In genomic region chr19:56270676-56271075, GRCh38 we compare ENCODE assay signal across 25 cellular contexts. TPM values are rescaled to one million over a fixed set of nuclear protein-coding genes. Genes with fewer than 3 reads are reported as not detected.
A peak's percentile ranks its signal among the peaks of the same experiment; 100 is the strongest.
DNase-seq lines count a peak whose midpoint lies in the region; ATAC-seq and TF ChIP-seq lines count a peak whose summit lies in the region.
"Had no signal": no experiment of that assay in that cellular context is flagged by ENCODE, and none has a peak within 500 bp of the region (broad histone marks: within the 10 kb centered on the region; RNA-seq: fewer than 3 reads in every experiment).

No MANE protein-coding gene starts in this region.

- TF ChIP-seq CTCF in brain (conservative IDR thresholded peaks at IDR 0.05): no peak
- no peak for TF ChIP-seq CTCF in H9 (conservative IDR thresholded peaks at IDR 0.05)

- H3K9me3 Mint-ChIP-seq in brain (no peaks in the 10 kb centered on the region), H9 (peaks cover 0 to 35% of the 10 kb centered on the region in 2 experiments; a peak in 2 of 5 replicates)
- H3K9me3 Mint-ChIP-seq: activated naive CD4-positive, alpha-beta T cell treated with anti-CD3 and anti-CD28 coated beads for 36 hours; endodermal cell; nephron had no signal

- H3K36me3 Mint-ChIP-seq in brain: peaks cover 5% of the 10 kb centered on the region
- H3K36me3 Mint-ChIP-seq in H9 (ENCODE audit: insufficient read depth in 1 of 3, low read depth in 3 of 3): no peaks in the 10 kb centered on the region

- no peak overlapping the region for H3K56ac ChIP-seq in H9 (ENCODE audit: insufficient read length, low read depth, low read length)

- peak; percentile 83 for DNase-seq in KBM-7
- DNase-seq in RPMI7951 (ENCODE audit: low read depth): peak; percentile 46
- no peak for DNase-seq in H9
- DNase-seq in NCI-H446 (lab: John Stamatoyannopoulos, UW): no peak
- DNase-seq in stimulated activated naive CD8-positive, alpha-beta T cell treated with anti-CD3 and anti-CD28 coated beads, Interleukin-15, Interleukin-2, amounts not matched to agents 100 U/mL and 50 U/mL, for 24 hours: no peak
- DNase-seq in NCI-H524 treated with DMSO at 0.1 percent for 48 hours (lab: John Stamatoyannopoulos, UW): no peak
- DNase-seq: activated CD4-positive, alpha-beta T cell treated with anti-CD3 and anti-CD28 coated beads, Interleukin-2, amount 50 U/mL, for 4 hours; activated naive CD4-positive, alpha-beta T cell treated with anti-CD3 and anti-CD28 coated beads for 36 hours; aorta; endodermal cell; GDM1; heart left ventricle; NCI-H2029 treated with DMSO at 0.1 percent for 48 hours; NCI-H510A; stimulated activated CD8-positive, alpha-beta memory T cell treated with anti-CD3 and anti-CD28 coated beads, Interleukin-4, amount 100 ng/mL, for 48 hours; uterus had no signal

- no peak overlapping the region for H4K5ac ChIP-seq in H9 (ENCODE audit: insufficient read length, low read depth, low read length)

- H3K9ac ChIP-seq in H9 (ENCODE audit: extremely low read depth, insufficient read length, low read length): no peak overlapping the region

- H4K91ac ChIP-seq in H9 (ENCODE audit: insufficient read length, low read depth, low read length): no peak overlapping the region

- no peak overlapping the region for H2BK12ac ChIP-seq in H9 (ENCODE audit: insufficient read length, low read depth, low read length)

- H4K8ac ChIP-seq in H9 (replicated peaks; ENCODE audit: insufficient read length, low read depth, low read length): no peak overlapping the region

- H3K4me2 ChIP-seq in H9 (ENCODE audit: insufficient read depth, insufficient read length, low read length): no peak overlapping the region
- H3K4me2 ChIP-seq: smooth muscle cell had no signal

- no peak overlapping the region for H3K27ac ChIP-seq in H9 (ENCODE audit: insufficient read length, low read depth, low read length)
- H3K27ac ChIP-seq: heart left ventricle, prostate gland, SK-N-MC, uterus had no signal

- no peak for ATAC-seq in stimulated activated naive CD8-positive, alpha-beta T cell treated with anti-CD3 and anti-CD28 coated beads, Interleukin-15, Interleukin-2, amounts not matched to agents 100 U/mL and 50 U/mL, for 24 hours
- ATAC-seq: GM12878, heart left ventricle had no signal

- no peak overlapping the region for H3K14ac ChIP-seq in H9 (ENCODE audit: insufficient read depth, low read length)

- in situ Hi-C loops in KBM-7 (cut with MboI; ENCODE audit: low pct_unique_long_range_greater_than_20kb, low sequenced_read_pairs): no loop called here

- H2BK15ac ChIP-seq in H9 (ENCODE audit: low read depth, low read length): no peak overlapping the region

- no peak overlapping the region for H3K4ac ChIP-seq in H9 (ENCODE audit: low read depth, low read length)

- no peaks in the 10 kb centered on the region for H3K9me3 ChIP-seq in H9 (ENCODE audit: control insufficient read depth, low read depth, low read length)
- H3K9me3 ChIP-seq: heart left ventricle, prostate gland, uterus had no signal

- H3T11ph ChIP-seq in H9 (ENCODE audit: low read length): no peak overlapping the region

- peak overlapping the region in 3 of 5 experiments; percentile 29 to 69 (median 62) for H3K27ac Mint-ChIP-seq in brain
- H3K27ac Mint-ChIP-seq in H9: no peak overlapping the region
- H3K27ac Mint-ChIP-seq: activated naive CD4-positive, alpha-beta T cell treated with anti-CD3 and anti-CD28 coated beads for 36 hours; endodermal cell had no signal

- H3K4me1 Mint-ChIP-seq in brain (peaks cover 22% of the 10 kb centered on the region), H9 (no peaks in the 10 kb centered on the region)

- H3K18ac ChIP-seq in H9 (ENCODE audit: insufficient read length, low read depth, low read length): no peak overlapping the region

- H3K4me3 Mint-ChIP-seq in brain: peak overlapping the region in 1 of 5 experiments; percentile 19
- no peak overlapping the region for H3K4me3 Mint-ChIP-seq in H9
- H3K4me3 Mint-ChIP-seq: activated naive CD4-positive, alpha-beta T cell treated with anti-CD3 and anti-CD28 coated beads for 36 hours; endodermal cell; nephron had no signal

- no peak overlapping the region for H2AFZ ChIP-seq in H9 (ENCODE audit: low read length)

- H2BK120ac ChIP-seq in H9 (ENCODE audit: low read depth, low read length, poor library complexity, severe bottlenecking): no peak overlapping the region

- H3K79me2 ChIP-seq in H9 (ENCODE audit: insufficient read depth, low read length): no peaks in the 10 kb centered on the region; the same call in 1 of the 2 replicates

- H3K27me3 Mint-ChIP-seq in brain: peaks cover 7% of the 10 kb centered on the region
- no peaks in the 10 kb centered on the region; the same call in none of the 2 replicates for H3K27me3 Mint-ChIP-seq in H9 (ENCODE audit: low read depth)

- H2BK20ac ChIP-seq in H9 (ENCODE audit: low read depth, low read length, poor library complexity, severe bottlenecking): no peak overlapping the region

- no CpG with 5 or more reads among the region's 3 CpGs for WGBS in H9 (ENCODE audit: extremely low coverage, insufficient read length, low lambda C conversion rate)

- no peaks in the 10 kb centered on the region for H3K27me3 ChIP-seq in H9 (ENCODE audit: insufficient read depth, low read length)
- H3K27me3 ChIP-seq: heart left ventricle, uterus had no signal

- no peak overlapping the region for H2BK5ac ChIP-seq in H9 (ENCODE audit: insufficient read length, low read length)

- no peaks in the 10 kb centered on the region for H3K4me1 ChIP-seq in H9 (ENCODE audit: insufficient read depth, low read length)
- H3K4me1 ChIP-seq: prostate gland, uterus had no signal

- H3K79me1 ChIP-seq in H9 (ENCODE audit: insufficient read depth, low read depth, low read length, poor library complexity, severe bottlenecking): no peaks in the 10 kb centered on the region

- H2AK5ac ChIP-seq in H9 (ENCODE audit: insufficient read length, low read length): no peak overlapping the region

- H3K23ac ChIP-seq in H9 (ENCODE audit: insufficient read length, low read depth, low read length): no peak overlapping the region

- H4K20me1 ChIP-seq in H9 (ENCODE audit: control insufficient read depth, insufficient read depth, insufficient read length): no peaks in the 10 kb centered on the region

- H3K23me2 ChIP-seq in H9 (ENCODE audit: insufficient read length, low read depth, low read length, poor library complexity, severe bottlenecking): no peaks in the 10 kb centered on the region

RNA-seq across cellular contexts. Expression of gene EDDM13, which starts 1.9 kb away (rescaled TPM):
- total RNA-seq in RPMI7951 (2014; rRNA removed; shearing (Covaris generic)): not detected in 2 replicates
- not detected for polyA plus RNA-seq in brain (ENCODE audit: insufficient read depth, low read depth, low replicate concordance)
- not detected in 2 replicates for total RNA-seq in H9 (2021)
- total RNA-seq: aorta, cerebellum, endodermal cell, GM12878, heart left ventricle, OCI-LY7, prostate gland, smooth muscle cell, uterus had no signal
- polyA plus RNA-seq: aorta, BJ had no signal

RNA-seq across cellular contexts. Expression of gene ZSCAN5A, which starts 44.0 kb away (rescaled TPM):
- total RNA-seq in RPMI7951 (2014; rRNA removed; shearing (Covaris generic)): 8.9 and 10.9 TPM in 2 replicates
- polyA plus RNA-seq in brain (ENCODE audit: insufficient read depth, low read depth, low replicate concordance): 10.8 TPM
- 9.1 and 12.5 TPM in 2 replicates for total RNA-seq in H9 (2021)

Comparison
In these comparisons a context has a peak if more than half of its experiments do, and no peak if none do; other contexts are left out.
1. DNase-seq: peak in KBM-7 (single experiment) and RPMI7951 (single experiment); none in H9 (single experiment), NCI-H446 (0 of 2), stimulated activated naive CD8-positive, alpha-beta T cell treated with anti-CD3 and anti-CD28 coated beads, Interleukin-15, Interleukin-2, amounts not matched to agents 100 U/mL and 50 U/mL, for 24 hours (single experiment) and NCI-H524 treated with DMSO at 0.1 percent for 48 hours (single experiment).
2. H3K27ac Mint-ChIP-seq: peak in brain (3 of 5); none in H9 (0 of 3).